ENCODE assay signal across 26 cellular contexts in genomic region chr1:81820761-81821160, GRCh38. TPM values are rescaled to one million over a fixed set of nuclear protein-coding genes. Genes with fewer than 3 reads are reported as not detected.
"Had no signal": no experiment of that assay in that cellular context is flagged by ENCODE, and none has a peak within 500 bp of the region (broad histone marks: within the 10 kb centered on the region; RNA-seq: fewer than 3 reads in every experiment).

No MANE protein-coding gene starts in this region.

- H3K27me3 ChIP-seq: breast epithelium, colonic mucosa, Peyer's patch had no signal

- H3K4me3 ChIP-seq: breast epithelium, colonic mucosa, Peyer's patch had no signal

- DNase-seq: activated CD4-positive, alpha-beta T cell treated with anti-CD3 and anti-CD28 coated beads for 4 hours; activated CD4-positive, alpha-beta T cell treated with anti-CD3 and anti-CD28 coated beads, Interleukin-2, amount 50 U/mL, for 4 hours; activated CD8-positive, alpha-beta memory T cell treated with anti-CD3 and anti-CD28 coated beads, Interleukin-2, amount 10 ng/mL, durations not matched to agents 7 days and 5 days; activated effector memory CD4-positive, alpha-beta T cell treated with Interleukin-2 at 50 U/mL for 16 hours; activated naive CD4-positive, alpha-beta T cell; activated T-cell treated with anti-CD3 and anti-CD28 coated beads, Interleukin-2, amount 50 U/mL, for 24 hours; aorta; caudate nucleus; colonic mucosa; KBM-7; NCI-H1048; NCI-H146; NCI-H187 treated with DMSO at 0.1 percent for 48 hours; NCI-H345; NCI-H510A; NCI-H526 treated with DMSO at 0.1 percent for 48 hours; OCI-M1; Peyer's patch; SHP77 treated with DMSO at 0.1 percent for 48 hours; T-cell; T-helper 2 cell; T1000 had no signal

- H3K9me3 ChIP-seq: breast epithelium, colonic mucosa, Peyer's patch had no signal

- H3K27ac ChIP-seq: breast epithelium, colonic mucosa, Peyer's patch, VCaP had no signal

- H3K36me3 ChIP-seq: breast epithelium, colonic mucosa, Peyer's patch had no signal

- H3K4me1 ChIP-seq: breast epithelium, colonic mucosa, Peyer's patch had no signal

- ATAC-seq: activated CD4-positive, CD25-positive, alpha-beta regulatory T cell treated with anti-CD3 and anti-CD28 coated beads, Interleukin-2, amount 50 U/mL, for 24 hours; activated CD8-positive, alpha-beta memory T cell treated with anti-CD3 and anti-CD28 coated beads, Interleukin-2, amount 10 ng/mL, durations not matched to agents 7 days and 5 days; T-cell had no signal

RNA-seq across cellular contexts. Expression of gene ADGRL2, which starts 20.0 kb away (rescaled TPM):
- total RNA-seq: activated T-helper 1 cell treated with anti-CD3 and anti-CD28 coated beads, Interleukin-12 subunit alpha, Interleukin-12 subunit beta, Interleukin-2, Interleukin-4 antibody, amounts not matched to agents 30 ng/mL and 10 ng/mL and 1 ng/mL, durations not matched to agents 14 hours and 24 hours and 36 hours had no signal
